Comparison of ENCODE assay signal across 16 cellular contexts in the genomic region with DNA sequence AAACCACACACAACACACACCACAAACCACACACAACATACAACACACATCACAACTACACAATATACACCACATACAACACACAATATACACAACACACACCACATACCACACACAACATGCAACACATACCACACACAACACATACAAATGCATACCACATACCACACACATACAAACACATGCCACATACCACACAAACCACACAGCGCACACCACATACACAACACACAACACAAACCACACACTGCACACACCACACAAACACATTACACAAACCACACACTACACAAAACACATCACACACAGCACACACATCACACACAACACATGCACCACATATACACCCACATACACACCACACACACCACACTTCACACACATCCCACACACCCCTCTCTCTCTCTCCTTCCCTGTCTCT.
A peak's percentile ranks its signal among the peaks of the same experiment; 100 is the strongest.
DNase-seq lines count a peak whose midpoint lies in the region; ATAC-seq and TF ChIP-seq lines count a peak whose summit lies in the region.
"Had no signal": no experiment of that assay in that cellular context is flagged by ENCODE, and none has a peak within 500 bp of the region (broad histone marks: within the 10 kb centered on the region; RNA-seq: fewer than 3 reads in every experiment).

No MANE protein-coding gene starts in this region.

- H3K4me1 Mint-ChIP-seq in WTC11 = peaks cover 27% of the 10 kb centered on the region
- H3K4me1 Mint-ChIP-seq in type B pancreatic cell (ENCODE audit: unreplicated experiment) = peaks cover 20% of the 10 kb centered on the region
- H3K4me1 Mint-ChIP-seq in osteocyte (ENCODE audit: unreplicated experiment) = peaks cover 15% of the 10 kb centered on the region
- H3K4me1 Mint-ChIP-seq: CD8-positive, alpha-beta memory T cell had no signal

- H3K14ac ChIP-seq in trophoblast cell (ENCODE audit: low read length) = no peak overlapping the region

- H3K4ac ChIP-seq in trophoblast cell (ENCODE audit: low read depth, low read length) = no peak overlapping the region

- intact Hi-C loops in esophagus squamous epithelium (cut with DNase I) (loop anchor here (5.0 to 10.0 kb wide), 2 partner anchors 107 to 211 kb away; a partner anchor contains a TSS), body of pancreas (cut with DNase I) (no loop called here)

- no peak overlapping the region for H4K8ac ChIP-seq in trophoblast cell (ENCODE audit: low read depth, low read length)

- no peaks in the 10 kb centered on the region for H3K79me2 ChIP-seq in trophoblast cell (ENCODE audit: control insufficient read depth, insufficient read depth, low read length, poor library complexity)

- no peak overlapping the region for H2AFZ ChIP-seq in trophoblast cell (ENCODE audit: insufficient read depth, low read length, poor library complexity)

- POLR2A ChIA-PET in WTC11 (lab: Charles Lee) = no interaction called here

- peak overlapping the region; percentile 89 to 95 (median 94) for H3K27ac ChIP-seq in esophagus squamous epithelium
- H3K27ac ChIP-seq in trophoblast cell (ENCODE audit: low read depth, low read length) = no peak overlapping the region
- H3K27ac ChIP-seq in upper lobe of left lung = peak overlapping the region in 3 of 4 donors; percentile 31 to 57 (median 38)
- peak overlapping the region in 2 of 4 donors; percentile 63 to 80 for H3K27ac ChIP-seq in body of pancreas
- H3K27ac ChIP-seq: KMS-11 had no signal

- no peak overlapping the region for H2BK12ac ChIP-seq in trophoblast cell (ENCODE audit: low read length)

- no peak overlapping the region for H4K91ac ChIP-seq in trophoblast cell (ENCODE audit: low read depth, low read length)

- TF ChIP-seq CTCF in WTC11 (IDR thresholded peaks at IDR 0.05) (no peak), esophagus squamous epithelium (IDR thresholded peaks at IDR 0.05) (no peak), upper lobe of left lung (IDR thresholded peaks at IDR 0.05) (no peak), body of pancreas (IDR thresholded peaks at IDR 0.05) (no peak), type B pancreatic cell (conservative IDR thresholded peaks at IDR 0.05) (no peak), osteocyte (IDR thresholded peaks at IDR 0.05) (no peak)

- H2BK5ac ChIP-seq in trophoblast cell (ENCODE audit: low read depth, low read length, poor library complexity) = no peak overlapping the region

- H3K4me1 ChIP-seq in esophagus squamous epithelium (peaks cover 28 to 96% (median 69%) of the 10 kb centered on the region in 3 donors), trophoblast cell (ENCODE audit: control insufficient read depth in 1 of 2, insufficient read depth in 2 of 2, low read length in 2 of 2) (peaks cover 8 to 19% of the 10 kb centered on the region in 2 experiments), upper lobe of left lung (peaks cover 26 to 52% (median 30%) of the 10 kb centered on the region in 4 donors), body of pancreas (peaks cover 56% of the 10 kb centered on the region)

- H3K4me3 Mint-ChIP-seq in WTC11 (no peak overlapping the region), type B pancreatic cell (no peak overlapping the region), osteocyte (ENCODE audit: unreplicated experiment) (no peak overlapping the region)
- H3K4me3 Mint-ChIP-seq: activated CD4-positive, alpha-beta T cell treated with anti-CD3 and anti-CD28 coated beads, Interleukin-2, amount 10 ng/mL, durations not matched to agents 24 days and 14 days; CD8-positive, alpha-beta memory T cell had no signal

- DNase-seq in WTC11 (ENCODE audit: low spot score) = no peak
- no peak for DNase-seq in esophagus squamous epithelium (lab: John Stamatoyannopoulos, UW)
- no peak for DNase-seq in trophoblast cell
- peak in 1 of 2 donors; percentile 10 for DNase-seq in upper lobe of left lung
- no peak for DNase-seq in body of pancreas
- no peak for DNase-seq in type B pancreatic cell (ENCODE audit: extremely low spot score, unreplicated experiment)
- DNase-seq in osteocyte (ENCODE audit: extremely low spot score, unreplicated experiment) = no peak
- DNase-seq: activated CD4-positive, alpha-beta T cell treated with anti-CD3 and anti-CD28 coated beads, Interleukin-2, amount 10 ng/mL, durations not matched to agents 24 days and 14 days; activated CD8-positive, alpha-beta memory T cell treated with anti-CD3 and anti-CD28 coated beads, Interleukin-2, amount 50 U/mL, for 48 hours; CD8-positive, alpha-beta memory T cell; effector CD4-positive, alpha-beta T cell; NCI-H1105; stimulated activated CD4-positive, alpha-beta T cell treated with anti-CD3 and anti-CD28 coated beads, Interleukin-4, amount 100 ng/mL, for 24 hours had no signal

- H3K18ac ChIP-seq in trophoblast cell (ENCODE audit: low read length) = no peak overlapping the region

- TF ChIP-seq EP300 in upper lobe of left lung (IDR thresholded peaks at IDR 0.05) = no peak

- H3K9me3 ChIP-seq in esophagus squamous epithelium = no peaks in the 10 kb centered on the region
- peaks cover 3% of the 10 kb centered on the region for H3K9me3 ChIP-seq in trophoblast cell (ENCODE audit: insufficient read depth, low read depth, low read length)
- H3K9me3 ChIP-seq in upper lobe of left lung = no peaks in the 10 kb centered on the region
- H3K9me3 ChIP-seq in body of pancreas = no peaks in the 10 kb centered on the region
- H3K9me3 ChIP-seq: heart left ventricle had no signal

- no peak overlapping the region for H3K27ac Mint-ChIP-seq in WTC11
- no peak overlapping the region for H3K27ac Mint-ChIP-seq in type B pancreatic cell
- H3K27ac Mint-ChIP-seq in osteocyte (ENCODE audit: unreplicated experiment) = no peak overlapping the region
- H3K27ac Mint-ChIP-seq: activated CD4-positive, alpha-beta T cell treated with anti-CD3 and anti-CD28 coated beads, Interleukin-2, amount 10 ng/mL, durations not matched to agents 24 days and 14 days; CD8-positive, alpha-beta memory T cell had no signal

- H4K12ac ChIP-seq in trophoblast cell (ENCODE audit: low read depth, low read length) = no peak overlapping the region

- no peaks in the 10 kb centered on the region for H3K9me3 Mint-ChIP-seq in WTC11
- no peaks in the 10 kb centered on the region for H3K9me3 Mint-ChIP-seq in type B pancreatic cell
- no peaks in the 10 kb centered on the region for H3K9me3 Mint-ChIP-seq in osteocyte (ENCODE audit: unreplicated experiment)
- H3K9me3 Mint-ChIP-seq: activated CD4-positive, alpha-beta T cell treated with anti-CD3 and anti-CD28 coated beads, Interleukin-2, amount 10 ng/mL, durations not matched to agents 24 days and 14 days; CD8-positive, alpha-beta memory T cell had no signal

- CTCF ChIA-PET in WTC11 (lab: Charles Lee) = interaction anchor here (1.4 kb wide), 2 partner anchors 76 to 123 kb away, joined by 3 to 4 read pairs; no protein-coding TSS in a partner anchor

- H3K27me3 Mint-ChIP-seq in WTC11 (ENCODE audit: low read depth) (peaks cover 14% of the 10 kb centered on the region), type B pancreatic cell (peaks cover 3% of the 10 kb centered on the region), osteocyte (ENCODE audit: unreplicated experiment) (peaks cover 4% of the 10 kb centered on the region)

- no peaks in the 10 kb centered on the region for H3K79me1 ChIP-seq in trophoblast cell (ENCODE audit: low read length)

- H2AK5ac ChIP-seq in trophoblast cell (ENCODE audit: low read length) = no peak overlapping the region

- H3K36me3 Mint-ChIP-seq in WTC11 (no peaks in the 10 kb centered on the region), type B pancreatic cell (no peaks in the 10 kb centered on the region), osteocyte (ENCODE audit: unreplicated experiment) (no peaks in the 10 kb centered on the region)
- H3K36me3 Mint-ChIP-seq: CD8-positive, alpha-beta memory T cell had no signal

- H3K4me3 ChIP-seq in esophagus squamous epithelium (no peak overlapping the region), trophoblast cell (ENCODE audit: low read depth, low read length) (peak overlapping the region; percentile 38), upper lobe of left lung (no peak overlapping the region), body of pancreas (no peak overlapping the region)
- H3K4me3 ChIP-seq: skin epidermis had no signal

- WGBS in esophagus squamous epithelium, 2 donors = 71 to 100% methylated on average over 1 of the region's 1 CpG
- WGBS in trophoblast cell (ENCODE audit: extremely low coverage, insufficient coverage, insufficient read length) = 100% methylated on average over 1 of the region's 1 CpG
- WGBS in upper lobe of left lung, 2 donors = 97 to 100% methylated on average over 1 of the region's 1 CpG
- 91 to 100% methylated on average over 1 of the region's 1 CpG for WGBS in body of pancreas, 2 donors

- H3K36me3 ChIP-seq in esophagus squamous epithelium = no peaks in the 10 kb centered on the region
- H3K36me3 ChIP-seq in trophoblast cell (ENCODE audit: control insufficient read depth in 1 of 2, insufficient read depth in 2 of 2, low read length in 2 of 2) = no peaks in the 10 kb centered on the region
- H3K36me3 ChIP-seq in upper lobe of left lung = no peaks in the 10 kb centered on the region
- H3K36me3 ChIP-seq in body of pancreas (replicated peaks in 1 of 2; ENCODE audit: insufficient read depth in 1 of 2, low read depth in 2 of 2) = no peaks in the 10 kb centered on the region
- H3K36me3 ChIP-seq: heart left ventricle had no signal

- no peak for ATAC-seq in WTC11
- no peak for ATAC-seq in upper lobe of left lung (ENCODE audit: low FRiP score in 2 of 2)
- no peak for ATAC-seq in body of pancreas

- H3K4me2 ChIP-seq in trophoblast cell (ENCODE audit: low read length) = no peak overlapping the region
- H3K4me2 ChIP-seq: KMS-11 had no signal

- H3K27me3 ChIP-seq in esophagus squamous epithelium (no peaks in the 10 kb centered on the region), trophoblast cell (ENCODE audit: insufficient read depth, low read length) (no peaks in the 10 kb centered on the region), upper lobe of left lung (no peaks in the 10 kb centered on the region), body of pancreas (no peaks in the 10 kb centered on the region)
- H3K27me3 ChIP-seq: heart left ventricle had no signal

- no peak for TF ChIP-seq POLR2A in esophagus squamous epithelium (IDR thresholded peaks at IDR 0.05)
- TF ChIP-seq POLR2A in upper lobe of left lung (IDR thresholded peaks at IDR 0.05) = no peak
- TF ChIP-seq POLR2A in body of pancreas (IDR thresholded peaks at IDR 0.05) = no peak

- H3K23ac ChIP-seq in trophoblast cell (ENCODE audit: low read length) = peak overlapping the region; percentile 74

- H2BK120ac ChIP-seq in trophoblast cell (ENCODE audit: insufficient read depth, low read length, poor library complexity) = no peak overlapping the region

- peak overlapping the region; percentile 12 for H3K9ac ChIP-seq in trophoblast cell (ENCODE audit: low read length)
- H3K9ac ChIP-seq: KMS-11 had no signal

TF ChIP-seq in WTC11, 78 proteins besides CTCF, POLR2A, EP300 and RAD21:
- TF ChIP-seq RORB (CRISPR knock-in tag; IDR thresholded peaks at IDR 0.05) (no peak), ATF1 (CRISPR knock-in tag; IDR thresholded peaks at IDR 0.05) (no peak), NFE2L1 (CRISPR knock-in tag; IDR thresholded peaks at IDR 0.05) (0 out of 2 replicates have a peak, but pooled peaks have one; percentile 61)
